15 cellular contexts compared by ENCODE assay signal in genomic region chr11:130159139-130159538, GRCh38. TPM values are rescaled to one million over a fixed set of nuclear protein-coding genes. Genes with fewer than 3 reads are reported as not detected.
DNase-seq lines count a peak whose midpoint lies in the region; ATAC-seq, FAIRE-seq and TF ChIP-seq lines count a peak whose summit lies in the region.
"Had no signal": no experiment of that assay in that cellular context is flagged by ENCODE, and none has a peak within 500 bp of the region (broad histone marks: within the 10 kb centered on the region; RNA-seq: fewer than 3 reads in every experiment).

No MANE protein-coding gene starts in this region.

- H3K36me3 Mint-ChIP-seq in activated naive CD4-positive, alpha-beta T cell treated with anti-CD3 and anti-CD28 coated beads, Interleukin-2, amount 10 ng/mL, durations not matched to agents 7 days and 5 days: no peaks in the 10 kb centered on the region
- H3K36me3 Mint-ChIP-seq in activated naive CD4-positive, alpha-beta T cell treated with anti-CD3 and anti-CD28 coated beads, Interleukin-2, amount 50 U/mL, for 72 hours: peaks cover 7 to 17% of the 10 kb centered on the region in 2 donors
- H3K36me3 Mint-ChIP-seq in mesothelial cell of epicardium: no peaks in the 10 kb centered on the region
- peaks cover 4% of the 10 kb centered on the region for H3K36me3 Mint-ChIP-seq in type B pancreatic cell

- ATAC-seq in activated naive CD4-positive, alpha-beta T cell treated with anti-CD3 and anti-CD28 coated beads, Interleukin-2, amount 50 U/mL, for 72 hours: no peak
- ATAC-seq in HG02798 (IDR thresholded peaks at IDR 0.05; ENCODE audit: poor library complexity, unreplicated experiment) (no peak), HG03280 (IDR thresholded peaks at IDR 0.05; ENCODE audit: unreplicated experiment) (no peak)

- H3K36me3 ChIP-seq in bronchial epithelial cell (ENCODE audit: control insufficient read depth, insufficient read depth, low read length) (peaks cover 5% of the 10 kb centered on the region), ascending aorta (no peaks in the 10 kb centered on the region)
- H3K36me3 ChIP-seq: heart right ventricle had no signal

- peak overlapping the region; percentile 4 for H3K4me3 Mint-ChIP-seq in activated naive CD4-positive, alpha-beta T cell treated with anti-CD3 and anti-CD28 coated beads, Interleukin-2, amount 10 ng/mL, durations not matched to agents 7 days and 5 days
- H3K4me3 Mint-ChIP-seq in mesothelial cell of epicardium (peak overlapping the region; percentile 61), type B pancreatic cell (peak overlapping the region; percentile 83)

- intact Hi-C loops in ascending aorta (cut with DNase I): no loop called here

- H3K4me1 ChIP-seq in ascending aorta: peaks cover 0 to 4% of the 10 kb centered on the region in 2 donors

- peaks cover 6% of the 10 kb centered on the region for H3K27me3 ChIP-seq in bronchial epithelial cell (ENCODE audit: control insufficient read depth, insufficient read depth, low read length)
- H3K27me3 ChIP-seq in ascending aorta: no peaks in the 10 kb centered on the region

- no peak for FAIRE-seq in bronchial epithelial cell (lab: Jason Lieb, UNC)
- FAIRE-seq: RCC 7860 had no signal

- peak overlapping the region; percentile 68 for H3K4me3 ChIP-seq in bronchial epithelial cell (ENCODE audit: low read depth, low read length)
- H3K4me3 ChIP-seq in ascending aorta: no peak overlapping the region

- CTCF ChIA-PET in activated naive CD4-positive, alpha-beta T cell treated with anti-CD3 and anti-CD28 coated beads, Interleukin-2, amount 10 ng/mL, durations not matched to agents 7 days and 5 days (lab: Charles Lee): no interaction called here

- DNase-seq in activated naive CD4-positive, alpha-beta T cell treated with anti-CD3 and anti-CD28 coated beads, Interleukin-2, amount 10 ng/mL, durations not matched to agents 7 days and 5 days: no peak
- no peak for DNase-seq in activated naive CD4-positive, alpha-beta T cell treated with anti-CD3 and anti-CD28 coated beads, Interleukin-2, amount 50 U/mL, for 72 hours (ENCODE audit: low spot score in 2 of 2)
- DNase-seq in bronchial epithelial cell (ENCODE audit: low read depth): no peak
- DNase-seq in mesothelial cell of epicardium (ENCODE audit: low spot score in 2 of 2, unreplicated experiment in 2 of 2): no peak
- no peak for DNase-seq in type B pancreatic cell (ENCODE audit: extremely low spot score, unreplicated experiment)
- no peak for DNase-seq in ascending aorta (ENCODE audit: low spot score in 2 of 2)
- DNase-seq: activated T-cell treated with anti-CD3 and anti-CD28 coated beads, Interleukin-2, amount 50 U/mL, for 1 hour; dermis blood vessel endothelial cell; heart right ventricle; KBM-7; stimulated activated naive CD4-positive, alpha-beta T cell had no signal

- H3K27ac Mint-ChIP-seq in activated naive CD4-positive, alpha-beta T cell treated with anti-CD3 and anti-CD28 coated beads, Interleukin-2, amount 10 ng/mL, durations not matched to agents 7 days and 5 days: no peak overlapping the region
- H3K27ac Mint-ChIP-seq in activated naive CD4-positive, alpha-beta T cell treated with anti-CD3 and anti-CD28 coated beads, Interleukin-2, amount 50 U/mL, for 72 hours: no peak overlapping the region
- H3K27ac Mint-ChIP-seq in mesothelial cell of epicardium (peak overlapping the region; percentile 51), type B pancreatic cell (peak overlapping the region; percentile 81)

- no peak overlapping the region for H3K27ac ChIP-seq in ascending aorta

- H3K9me3 ChIP-seq in ascending aorta: no peaks in the 10 kb centered on the region
- H3K9me3 ChIP-seq: heart right ventricle had no signal

- peaks cover 11% of the 10 kb centered on the region for H3K4me1 Mint-ChIP-seq in activated naive CD4-positive, alpha-beta T cell treated with anti-CD3 and anti-CD28 coated beads, Interleukin-2, amount 10 ng/mL, durations not matched to agents 7 days and 5 days
- H3K4me1 Mint-ChIP-seq in mesothelial cell of epicardium (peaks cover 19% of the 10 kb centered on the region), type B pancreatic cell (ENCODE audit: unreplicated experiment) (peaks cover 20% of the 10 kb centered on the region)

- H3K9me3 Mint-ChIP-seq in activated naive CD4-positive, alpha-beta T cell treated with anti-CD3 and anti-CD28 coated beads, Interleukin-2, amount 10 ng/mL, durations not matched to agents 7 days and 5 days: no peaks in the 10 kb centered on the region
- no peaks in the 10 kb centered on the region for H3K9me3 Mint-ChIP-seq in activated naive CD4-positive, alpha-beta T cell treated with anti-CD3 and anti-CD28 coated beads, Interleukin-2, amount 50 U/mL, for 72 hours
- H3K9me3 Mint-ChIP-seq in mesothelial cell of epicardium (no peaks in the 10 kb centered on the region), type B pancreatic cell (no peaks in the 10 kb centered on the region)

- peaks cover 92% of the 10 kb centered on the region for H3K27me3 Mint-ChIP-seq in activated naive CD4-positive, alpha-beta T cell treated with anti-CD3 and anti-CD28 coated beads, Interleukin-2, amount 10 ng/mL, durations not matched to agents 7 days and 5 days
- H3K27me3 Mint-ChIP-seq in mesothelial cell of epicardium (ENCODE audit: low read depth) (peaks cover 44% of the 10 kb centered on the region), type B pancreatic cell (peaks cover 58% of the 10 kb centered on the region)

- TF ChIP-seq CTCF in bronchial epithelial cell (IDR thresholded peaks at IDR 0.05; ENCODE audit: insufficient read depth, low read length, severe bottlenecking) (no peak), mesothelial cell of epicardium (IDR thresholded peaks at IDR 0.05; ENCODE audit: unreplicated experiment) (no peak), type B pancreatic cell (conservative IDR thresholded peaks at IDR 0.05) (no peak), ascending aorta (IDR thresholded peaks at IDR 0.05) (no peak)

RNA-seq across cellular contexts. Expression of gene ST14, which starts 0.4 kb away (rescaled TPM):
- total RNA-seq in activated naive CD4-positive, alpha-beta T cell treated with anti-CD3 and anti-CD28 coated beads, Interleukin-2, amount 50 U/mL, for 72 hours: under 1 TPM in 1 of 2 donors, not detected in 1; 0.10 TPM
- total RNA-seq in bronchial epithelial cell (79.2 and 105 TPM in 2 replicates), mesothelial cell of epicardium (39.6 to 42.0 TPM (median 40.8 TPM) in 3 replicates), type B pancreatic cell (ENCODE audit: low replicate concordance) (71.7 and 170 TPM in 2 replicates), ascending aorta (5.4 TPM)
- total RNA-seq: G401 had no signal

Comparison
In these comparisons a context has a peak if more than half of its experiments do, and no peak if none do; other contexts are left out.
1. H3K27ac Mint-ChIP-seq: peak in mesothelial cell of epicardium (single experiment) and type B pancreatic cell (single experiment); none in activated naive CD4-positive, alpha-beta T cell treated with anti-CD3 and anti-CD28 coated beads, Interleukin-2, amount 10 ng/mL, durations not matched to agents 7 days and 5 days (single experiment) and activated naive CD4-positive, alpha-beta T cell treated with anti-CD3 and anti-CD28 coated beads, Interleukin-2, amount 50 U/mL, for 72 hours (0 of 2).
2. H3K4me3 Mint-ChIP-seq: peak in every context shown above with its lines; median percentile 83 in type B pancreatic cell; 61 in mesothelial cell of epicardium; 4 in activated naive CD4-positive, alpha-beta T cell treated with anti-CD3 and anti-CD28 coated beads, Interleukin-2, amount 10 ng/mL, durations not matched to agents 7 days and 5 days.